10 cellular contexts compared by ENCODE assay signal in the genomic region with DNA sequence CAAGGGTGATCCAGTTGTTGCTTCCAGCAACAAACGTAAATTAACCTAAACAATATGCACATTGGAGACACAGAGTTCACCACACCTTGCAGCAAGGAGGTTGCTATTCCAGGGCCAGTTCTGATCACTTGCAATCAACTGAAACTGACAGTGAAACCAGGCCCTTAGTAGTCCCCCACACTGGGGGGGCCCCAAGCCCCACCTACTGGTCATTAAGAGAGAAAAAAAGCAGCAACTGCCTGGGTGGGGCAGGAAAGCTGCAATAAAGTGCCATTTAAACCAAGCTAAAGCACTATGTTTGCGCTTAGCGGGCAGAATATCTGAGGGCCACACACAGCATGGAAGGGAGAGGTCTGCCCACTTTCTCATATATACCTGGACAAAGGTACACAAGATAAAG. TPM values are rescaled to one million over a fixed set of nuclear protein-coding genes. Genes with fewer than 3 reads are reported as not detected.
DNase-seq lines count a peak whose midpoint lies in the region; ATAC-seq lines count a peak whose summit lies in the region.
"Had no signal": no experiment of that assay in that cellular context is flagged by ENCODE, and none has a peak within 500 bp of the region (broad histone marks: within the 10 kb centered on the region; RNA-seq: fewer than 3 reads in every experiment).

No MANE protein-coding gene starts in this region.

- H2AK5ac ChIP-seq in mesendoderm (ENCODE audit: low read length), result no peak overlapping the region

- H3K23ac ChIP-seq in mesendoderm (ENCODE audit: low read length), result no peak overlapping the region

- no peak overlapping the region for H4K8ac ChIP-seq in mesendoderm (ENCODE audit: low read depth, low read length)

- H3K56ac ChIP-seq in mesendoderm (ENCODE audit: low read length), result no peak overlapping the region

- no peak overlapping the region for H2BK120ac ChIP-seq in mesendoderm (ENCODE audit: low read depth, low read length)

- no peak overlapping the region for H3K4ac ChIP-seq in mesendoderm (ENCODE audit: low read depth, low read length)

- no peaks in the 10 kb centered on the region for H3K79me1 ChIP-seq in mesendoderm (ENCODE audit: low read length)

- H4K5ac ChIP-seq in mesendoderm (ENCODE audit: low read length), result no peak overlapping the region

- H3K18ac ChIP-seq in mesendoderm (ENCODE audit: low read length), result no peak overlapping the region

- ATAC-seq in GM18907 (IDR thresholded peaks at IDR 0.05; ENCODE audit: unreplicated experiment) (peak; percentile 82), GM21737 (IDR thresholded peaks at IDR 0.05; ENCODE audit: unreplicated experiment) (peak; percentile 80), HG03469 (IDR thresholded peaks at IDR 0.05; ENCODE audit: unreplicated experiment) (peak; percentile 70)

- no peak overlapping the region for H3K27ac ChIP-seq in mesendoderm (ENCODE audit: low read depth, low read length)

- DNase-seq in mesendoderm (peak; percentile 21), NCI-H2171 (lab: John Stamatoyannopoulos, UW) (no peak), NCI-H524 treated with DMSO at 0.1 percent for 48 hours (lab: John Stamatoyannopoulos, UW) (no peak)
- DNase-seq in effector CD4-positive, alpha-beta T cell, result no peak
- DNase-seq in stimulated activated CD4-positive, alpha-beta T cell treated with anti-CD3 and anti-CD28 coated beads, Interleukin-12 subunit alpha, Interleukin-12 subunit beta, amount 100 ng/mL, for 4 hours, result no peak
- DNase-seq: GDM1, MG63 had no signal

- no peaks in the 10 kb centered on the region for H3K79me2 ChIP-seq in mesendoderm (ENCODE audit: control insufficient read depth, insufficient read depth, low read length)

- no peak overlapping the region for H3K9ac ChIP-seq in mesendoderm (ENCODE audit: low read length)

- H3K4me2 ChIP-seq in mesendoderm (ENCODE audit: low read length), result no peak overlapping the region

- no CpG with 5 or more reads among the region's 3 CpGs for WGBS in mesendoderm (ENCODE audit: extremely low coverage, insufficient coverage, low lambda C conversion rate)

- H3K27me3 ChIP-seq in mesendoderm (ENCODE audit: insufficient read depth, low read length, poor library complexity), result no peaks in the 10 kb centered on the region
- H3K27me3 ChIP-seq: MG63 had no signal

- no peak overlapping the region for H3K4me3 ChIP-seq in mesendoderm (ENCODE audit: low read length)
- H3K4me3 ChIP-seq: MG63 had no signal

- H2BK15ac ChIP-seq in mesendoderm (replicated peaks; ENCODE audit: low read depth), result no peak overlapping the region

- no peak overlapping the region for H2BK5ac ChIP-seq in mesendoderm (ENCODE audit: low read length)

- no peaks in the 10 kb centered on the region for H3K36me3 ChIP-seq in mesendoderm (ENCODE audit: control insufficient read depth, insufficient read depth, low read length)
- H3K36me3 ChIP-seq: MG63 had no signal

- no peaks in the 10 kb centered on the region for H3K4me1 ChIP-seq in mesendoderm (ENCODE audit: control insufficient read depth, low read depth, low read length)

RNA-seq across cellular contexts. Expression of a gene that starts 51.5 kb away (rescaled TPM):
- polyA plus RNA-seq in mesendoderm (2013, experiment 1 of 2), result 2.0 TPM
- 2.1 TPM for polyA plus RNA-seq in mesendoderm (2013, experiment 2 of 2)

RNA-seq across cellular contexts. Expression of a gene that starts 52.4 kb away (rescaled TPM):
- polyA plus RNA-seq in mesendoderm (2013, experiment 1 of 2), result 12.4 TPM
- polyA plus RNA-seq in mesendoderm (2013, experiment 2 of 2), result 11.3 TPM
